ENCODE assay signal across 9 cellular contexts in the genomic region with DNA sequence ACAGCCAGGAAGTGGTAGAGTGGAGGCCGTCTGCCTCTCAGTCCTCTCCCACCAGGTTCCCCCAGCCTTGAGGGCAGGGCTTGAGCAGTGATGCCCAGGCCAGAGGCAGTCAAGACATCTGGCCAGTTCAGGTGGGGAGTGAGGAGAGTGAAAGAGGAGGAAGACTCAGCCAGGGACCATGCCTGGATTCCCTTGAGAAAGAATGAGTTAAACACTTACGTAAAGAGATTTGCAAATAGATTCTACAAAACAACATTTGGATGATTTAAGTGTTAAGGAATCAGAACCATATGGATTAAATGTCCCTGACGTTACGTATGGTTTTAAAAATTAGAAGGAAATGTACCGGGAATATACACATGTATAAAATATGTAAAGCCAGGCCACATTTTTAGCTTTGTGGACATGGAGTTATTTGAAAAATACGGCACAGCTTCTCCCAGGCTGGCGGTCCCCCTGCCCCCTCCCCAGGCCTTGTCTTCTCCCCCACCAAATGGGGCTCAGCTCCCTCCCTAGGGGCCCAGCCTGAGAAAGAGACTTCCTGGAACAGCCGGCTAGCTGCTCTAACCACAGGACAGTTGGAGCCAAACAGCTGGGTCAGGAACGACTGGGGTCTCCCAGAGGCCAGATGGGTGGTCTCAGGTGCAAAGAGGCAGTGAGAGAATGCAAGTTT.
DNase-seq lines count a peak whose midpoint lies in the region; ATAC-seq and TF ChIP-seq lines count a peak whose summit lies in the region.
"Had no signal": no experiment of that assay in that cellular context is flagged by ENCODE, and none has a peak within 500 bp of the region (broad histone marks: within the 10 kb centered on the region; RNA-seq: fewer than 3 reads in every experiment).

No MANE protein-coding gene starts in this region.

- H2AFZ ChIP-seq in GM23248: no peak overlapping the region

- ATAC-seq in HG02884 (IDR thresholded peaks at IDR 0.05; ENCODE audit: unreplicated experiment): no peak
- ATAC-seq in HG02973 (IDR thresholded peaks at IDR 0.05; ENCODE audit: unreplicated experiment): no peak
- no peak for ATAC-seq in GM18861 (IDR thresholded peaks at IDR 0.05; ENCODE audit: unreplicated experiment)

- H3K4me3 Mint-ChIP-seq in activated CD4-positive, alpha-beta memory T cell treated with anti-CD3 and anti-CD28 coated beads, Interleukin-2, amount 10 ng/mL, durations not matched to agents 7 days and 5 days: peak overlapping the region; percentile 54

- H3K9me3 ChIP-seq in GM23248 (ENCODE audit: low read depth): no peaks in the 10 kb centered on the region
- H3K9me3 ChIP-seq: right atrium auricular region had no signal

- no peaks in the 10 kb centered on the region for H3K27me3 ChIP-seq in GM23248 (replicated peaks; ENCODE audit: insufficient read depth)
- H3K27me3 ChIP-seq: right atrium auricular region had no signal

- H3K36me3 ChIP-seq in GM23248 (ENCODE audit: low read depth): no peaks in the 10 kb centered on the region
- H3K36me3 ChIP-seq: right atrium auricular region had no signal

- WGBS in GM23248 (ENCODE audit: low coverage in 1 of 2, low lambda C conversion rate in 2 of 2, missing lambda C conversion rate in 2 of 2), 2 experiments: 51 to 56% methylated on average over 9 of the region's 9 CpGs

- no peak overlapping the region for H3K4me3 ChIP-seq in AG04449 (ENCODE audit: low read depth, low read length)
- peak overlapping the region; percentile 20; the same call in 1 of the 2 replicates for H3K4me3 ChIP-seq in GM23248
- H3K4me3 ChIP-seq in fibroblast of villous mesenchyme (ENCODE audit: low read depth, low read length): no peak overlapping the region
- H3K4me3 ChIP-seq: right atrium auricular region had no signal

- peaks cover 5% of the 10 kb centered on the region for H3K36me3 Mint-ChIP-seq in activated CD4-positive, alpha-beta memory T cell treated with anti-CD3 and anti-CD28 coated beads, Interleukin-2, amount 10 ng/mL, durations not matched to agents 7 days and 5 days (ENCODE audit: low read depth)

- peak overlapping the region; percentile 33 for H3K4me2 ChIP-seq in GM23248 (ENCODE audit: unreplicated experiment)

- H3K27ac ChIP-seq in GM23248: peak overlapping the region; percentile 61
- H3K27ac ChIP-seq: right atrium auricular region had no signal

- no peaks in the 10 kb centered on the region for H3K27me3 Mint-ChIP-seq in activated CD4-positive, alpha-beta memory T cell treated with anti-CD3 and anti-CD28 coated beads, Interleukin-2, amount 10 ng/mL, durations not matched to agents 7 days and 5 days

- no peaks in the 10 kb centered on the region for H4K20me1 ChIP-seq in GM23248 (ENCODE audit: insufficient read depth)

- peaks cover 98% of the 10 kb centered on the region for H3K4me1 Mint-ChIP-seq in activated CD4-positive, alpha-beta memory T cell treated with anti-CD3 and anti-CD28 coated beads, Interleukin-2, amount 10 ng/mL, durations not matched to agents 7 days and 5 days

- H3K9me3 Mint-ChIP-seq in activated CD4-positive, alpha-beta memory T cell treated with anti-CD3 and anti-CD28 coated beads, Interleukin-2, amount 10 ng/mL, durations not matched to agents 7 days and 5 days: no peaks in the 10 kb centered on the region

- peak; percentile 95 for DNase-seq in AG04449 (ENCODE audit: low read depth, low spot score)
- DNase-seq in GM23248: peak; percentile 68
- DNase-seq in activated CD4-positive, alpha-beta memory T cell treated with anti-CD3 and anti-CD28 coated beads, Interleukin-2, amount 10 ng/mL, durations not matched to agents 7 days and 5 days: no peak
- peak; percentile 86 for DNase-seq in fibroblast of villous mesenchyme (ENCODE audit: low read depth)
- DNase-seq in DMS79 (lab: John Stamatoyannopoulos, UW): no peak

- TF ChIP-seq CTCF in AG04449 (IDR thresholded peaks at IDR 0.05; ENCODE audit: insufficient read depth, low read length, missing control alignments) (no peak), fibroblast of villous mesenchyme (IDR thresholded peaks at IDR 0.05; ENCODE audit: insufficient read depth, low read depth, low read length) (no peak)

- H3K9ac ChIP-seq in GM23248: peak overlapping the region; percentile 54

- 0 out of 2 replicates have a peak, but pooled peaks cover 6% of the 10 kb centered on the region for H3F3A ChIP-seq in GM23248 (ENCODE audit: insufficient read depth)

- H3K4me1 ChIP-seq in GM23248 (ENCODE audit: insufficient read depth): peaks cover 28% of the 10 kb centered on the region

- POLR2A ChIA-PET in AG04449 (lab: Yijun Ruan, JAX): interaction anchor here (0.7 to 3.1 kb wide), 7 partner anchors 9 to 240 kb away, joined by 3 to 14 read pairs (median 4); no protein-coding TSS in a partner anchor
- POLR2A ChIA-PET in activated CD4-positive, alpha-beta memory T cell treated with anti-CD3 and anti-CD28 coated beads, Interleukin-2, amount 10 ng/mL, durations not matched to agents 7 days and 5 days (lab: Charles Lee): interaction anchor here (0.7 to 4.9 kb wide), 17 partner anchors 11 to 247 kb away, joined by 3 to 88 read pairs (median 9); no protein-coding TSS in a partner anchor

- CTCF ChIA-PET in AG04449 (lab: Yijun Ruan, JAX): interaction anchor here (0.9 to 2.5 kb wide), 7 partner anchors 8 to 99 kb away, joined by 3 to 10 read pairs (median 4); no protein-coding TSS in a partner anchor
- CTCF ChIA-PET in activated CD4-positive, alpha-beta memory T cell treated with anti-CD3 and anti-CD28 coated beads, Interleukin-2, amount 10 ng/mL, durations not matched to agents 7 days and 5 days (lab: Charles Lee): interaction anchor here (1.0 to 4.1 kb wide), 9 partner anchors 10 to 247 kb away, joined by 4 to 41 read pairs (median 6); no protein-coding TSS in a partner anchor

- H3K79me2 ChIP-seq in GM23248 (ENCODE audit: insufficient read depth): no peaks in the 10 kb centered on the region

- peak overlapping the region; percentile 98 for H3K27ac Mint-ChIP-seq in activated CD4-positive, alpha-beta memory T cell treated with anti-CD3 and anti-CD28 coated beads, Interleukin-2, amount 10 ng/mL, durations not matched to agents 7 days and 5 days

- in situ Hi-C loops in GM23248 (cut with MboI): no loop called here

- no peaks in the 10 kb centered on the region for H3K9me2 ChIP-seq in GM23248 (ENCODE audit: insufficient read depth)

Comparison
In these comparisons a context has a peak if more than half of its experiments do, and no peak if none do; other contexts are left out.
1. DNase-seq: peak in AG04449 (single experiment), GM23248 (single experiment) and fibroblast of villous mesenchyme (single experiment); none in activated CD4-positive, alpha-beta memory T cell treated with anti-CD3 and anti-CD28 coated beads, Interleukin-2, amount 10 ng/mL, durations not matched to agents 7 days and 5 days (single experiment) and DMS79 (single experiment).